2 cellular contexts compared by ENCODE assay signal in the genomic region with DNA sequence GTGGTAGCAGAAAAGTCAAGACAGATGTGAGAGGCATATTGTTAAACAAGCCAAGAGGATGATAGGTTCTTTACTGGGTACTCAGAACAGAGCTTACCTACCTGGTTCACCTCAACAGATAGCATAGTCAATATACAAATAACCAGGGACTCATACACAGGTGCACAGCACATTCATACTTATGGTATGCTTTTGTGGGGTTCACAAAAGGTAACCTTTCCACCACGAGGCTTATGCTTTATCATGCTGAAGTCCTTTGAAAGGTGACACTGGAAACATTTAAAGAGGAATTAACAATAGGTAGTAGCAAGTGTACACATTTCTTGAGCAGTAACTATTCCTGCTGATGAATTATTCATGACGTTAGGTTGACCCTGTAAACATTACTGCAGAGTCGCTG.
TF ChIP-seq lines count a peak whose summit lies in the region.

No MANE protein-coding gene starts in this region.

TF ChIP-seq in GM23338, 12 proteins besides CTCF, POLR2A, EP300 and RAD21 (continues in another document):
- TF ChIP-seq ETS1 (IDR thresholded peaks at IDR 0.05) (no peak), JUNB (IDR thresholded peaks at IDR 0.05; ENCODE audit: unreplicated experiment) (no peak), CREB1 (CRISPR knock-in tag; IDR thresholded peaks at IDR 0.05; ENCODE audit: low read depth) (no peak), EZH2phosphoT487 (IDR thresholded peaks at IDR 0.05; ENCODE audit: unreplicated experiment) (no peak), STAT1 (IDR thresholded peaks at IDR 0.05; ENCODE audit: unreplicated experiment) (no peak), ZNF462 (CRISPR knock-in tag; IDR thresholded peaks at IDR 0.05) (no peak), EZH2 (IDR thresholded peaks at IDR 0.05; ENCODE audit: low read depth, unreplicated experiment) (no peak), POLR2AphosphoS5 (IDR thresholded peaks at IDR 0.05; ENCODE audit: low read depth) (no peak), NANOG (IDR thresholded peaks at IDR 0.05; ENCODE audit: borderline replicate concordance) (no peak)
- TF ChIP-seq, protein P1, sequence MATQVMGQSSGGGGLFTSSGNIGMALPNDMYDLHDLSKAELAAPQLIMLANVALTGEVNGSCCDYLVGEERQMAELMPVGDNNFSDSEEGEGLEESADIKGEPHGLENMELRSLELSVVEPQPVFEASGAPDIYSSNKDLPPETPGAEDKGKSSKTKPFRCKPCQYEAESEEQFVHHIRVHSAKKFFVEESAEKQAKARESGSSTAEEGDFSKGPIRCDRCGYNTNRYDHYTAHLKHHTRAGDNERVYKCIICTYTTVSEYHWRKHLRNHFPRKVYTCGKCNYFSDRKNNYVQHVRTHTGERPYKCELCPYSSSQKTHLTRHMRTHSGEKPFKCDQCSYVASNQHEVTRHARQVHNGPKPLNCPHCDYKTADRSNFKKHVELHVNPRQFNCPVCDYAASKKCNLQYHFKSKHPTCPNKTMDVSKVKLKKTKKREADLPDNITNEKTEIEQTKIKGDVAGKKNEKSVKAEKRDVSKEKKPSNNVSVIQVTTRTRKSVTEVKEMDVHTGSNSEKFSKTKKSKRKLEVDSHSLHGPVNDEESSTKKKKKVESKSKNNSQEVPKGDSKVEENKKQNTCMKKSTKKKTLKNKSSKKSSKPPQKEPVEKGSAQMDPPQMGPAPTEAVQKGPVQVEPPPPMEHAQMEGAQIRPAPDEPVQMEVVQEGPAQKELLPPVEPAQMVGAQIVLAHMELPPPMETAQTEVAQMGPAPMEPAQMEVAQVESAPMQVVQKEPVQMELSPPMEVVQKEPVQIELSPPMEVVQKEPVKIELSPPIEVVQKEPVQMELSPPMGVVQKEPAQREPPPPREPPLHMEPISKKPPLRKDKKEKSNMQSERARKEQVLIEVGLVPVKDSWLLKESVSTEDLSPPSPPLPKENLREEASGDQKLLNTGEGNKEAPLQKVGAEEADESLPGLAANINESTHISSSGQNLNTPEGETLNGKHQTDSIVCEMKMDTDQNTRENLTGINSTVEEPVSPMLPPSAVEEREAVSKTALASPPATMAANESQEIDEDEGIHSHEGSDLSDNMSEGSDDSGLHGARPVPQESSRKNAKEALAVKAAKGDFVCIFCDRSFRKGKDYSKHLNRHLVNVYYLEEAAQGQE (IDR thresholded peaks at IDR 0.05; ENCODE audit: unreplicated experiment) = no peak

TF ChIP-seq in H1, 55 proteins besides CTCF, POLR2A, EP300 and RAD21 (continued from another document):
- TF ChIP-seq HDAC2 (IDR thresholded peaks at IDR 0.05; ENCODE audit: borderline replicate concordance in 1 of 2, low read depth in 2 of 2, low read length in 2 of 2) = no peak
- TF ChIP-seq SUZ12 (IDR thresholded peaks at IDR 0.05; ENCODE audit: low read length) = no peak
- no peak for TF ChIP-seq KDM1A (IDR thresholded peaks at IDR 0.05; ENCODE audit: borderline replicate concordance, low read length)
- no peak for TF ChIP-seq PHF8 (conservative IDR thresholded peaks at IDR 0.05; ENCODE audit: low read depth, low read length)
- TF ChIP-seq TAF7 (optimal IDR thresholded peaks at IDR 0.05; ENCODE audit: borderline replicate concordance, low read depth, low read length) = no peak
TF ChIP-seq in H1: peak in this region for 0.
